Comparison of ENCODE assay signal across 1 cellular context in genomic region chr1:161872506-161872905, GRCh38.
TF ChIP-seq lines count a peak whose summit lies in the region.

No MANE protein-coding gene starts in this region.

TF ChIP-seq in HEK293, 187 proteins besides CTCF, POLR2A, EP300 and RAD21 (continued from another document):
- TF ChIP-seq ZBTB6 (tag by site-specific recombination; IDR thresholded peaks at IDR 0.05) (peak; percentile 72; the same call in 1 of the 2 replicates), GLI4 (tag by site-specific recombination; IDR thresholded peaks at IDR 0.05) (no peak), PATZ1 (tag by site-specific recombination; IDR thresholded peaks at IDR 0.05) (no peak), ZBTB26 (tag by site-specific recombination; optimal IDR thresholded peaks at IDR 0.05) (no peak), ZNF350 (tag by site-specific recombination; IDR thresholded peaks at IDR 0.05) (no peak), REPIN1 (tag by site-specific recombination; IDR thresholded peaks at IDR 0.05; ENCODE audit: low read depth) (no peak), ZNF600 (tag by site-specific recombination; IDR thresholded peaks at IDR 0.05) (0 out of 2 replicates have a peak, but pooled peaks have one; percentile 37), SCRT1 (tag by site-specific recombination; IDR thresholded peaks at IDR 0.05; ENCODE audit: borderline replicate concordance) (peak; percentile 75), SP3 (tag by site-specific recombination; IDR thresholded peaks at IDR 0.05) (no peak), RBAK (tag by site-specific recombination; IDR thresholded peaks at IDR 0.05) (no peak), ZFP3 (tag by site-specific recombination; IDR thresholded peaks at IDR 0.05; ENCODE audit: low read depth) (no peak), ZNF23 (tag by site-specific recombination; IDR thresholded peaks at IDR 0.05; ENCODE audit: borderline replicate concordance) (no peak), ZNF48 (tag by site-specific recombination; IDR thresholded peaks at IDR 0.05) (no peak), ZNF394 (tag by site-specific recombination; IDR thresholded peaks at IDR 0.05; ENCODE audit: borderline replicate concordance) (no peak), ZNF248 (tag by site-specific recombination; IDR thresholded peaks at IDR 0.05) (no peak), ZNF596 (tag by site-specific recombination; IDR thresholded peaks at IDR 0.05) (peak; percentile 73; the same call in 1 of the 2 replicates), TCF7L2 (IDR thresholded peaks at IDR 0.05; ENCODE audit: borderline replicate concordance, low read depth, low read length) (peak; percentile 73; the same call in 1 of the 2 replicates), ZNF449 (tag by site-specific recombination; IDR thresholded peaks at IDR 0.05) (no peak), ZNF398 (tag by site-specific recombination; IDR thresholded peaks at IDR 0.05) (no peak), ZNF133 (tag by site-specific recombination; IDR thresholded peaks at IDR 0.05) (no peak), ELK4 (IDR thresholded peaks at IDR 0.05; ENCODE audit: borderline replicate concordance, low read depth, low read length) (no peak), ZBTB48 (tag by site-specific recombination; IDR thresholded peaks at IDR 0.05) (peak; percentile 42; the same call in 1 of the 2 replicates), ZSCAN16 (tag by site-specific recombination; IDR thresholded peaks at IDR 0.05) (no peak), ZNF529 (tag by site-specific recombination; IDR thresholded peaks at IDR 0.05; ENCODE audit: insufficient replicate concordance) (no peak), ZNF174 (tag by site-specific recombination; IDR thresholded peaks at IDR 0.05) (no peak), ZNF501 (tag by site-specific recombination; IDR thresholded peaks at IDR 0.05) (0 out of 2 replicates have a peak, but pooled peaks have one; percentile 49), ZNF169 (tag by site-specific recombination; IDR thresholded peaks at IDR 0.05) (no peak), ZNF521 (tag by site-specific recombination; IDR thresholded peaks at IDR 0.05) (no peak), ZNF548 (tag by site-specific recombination; IDR thresholded peaks at IDR 0.05) (no peak), INSM2 (tag by site-specific recombination; IDR thresholded peaks at IDR 0.05) (no peak), ZNF558 (tag by site-specific recombination; IDR thresholded peaks at IDR 0.05) (no peak), ZFP69B (tag by site-specific recombination; IDR thresholded peaks at IDR 0.05) (no peak), ZIC2 (tag by site-specific recombination; IDR thresholded peaks at IDR 0.05) (no peak), ZBTB1 (tag by site-specific recombination; IDR thresholded peaks at IDR 0.05) (no peak), ZNF791 (tag by site-specific recombination; IDR thresholded peaks at IDR 0.05) (no peak), ZBTB11 (tag by site-specific recombination; conservative IDR thresholded peaks at IDR 0.05; ENCODE audit: low read depth) (no peak), ZNF701 (tag by site-specific recombination; IDR thresholded peaks at IDR 0.05) (no peak), BCL11A (tag by site-specific recombination; IDR thresholded peaks at IDR 0.05; ENCODE audit: low read depth) (peak; percentile 71; the same call in 1 of the 2 replicates), KLF8 (tag by site-specific recombination; IDR thresholded peaks at IDR 0.05) (peak; percentile 91), SCRT2 (tag by site-specific recombination; IDR thresholded peaks at IDR 0.05) (no peak), ZNF677 (tag by site-specific recombination; IDR thresholded peaks at IDR 0.05) (no peak), ZNF416 (tag by site-specific recombination; IDR thresholded peaks at IDR 0.05) (no peak), ZNF670 (tag by site-specific recombination; IDR thresholded peaks at IDR 0.05; ENCODE audit: low read depth) (no peak), PRDM10 (tag by site-specific recombination; IDR thresholded peaks at IDR 0.05) (0 out of 2 replicates have a peak, but pooled peaks have one; percentile 14), ZNF19 (tag by site-specific recombination; IDR thresholded peaks at IDR 0.05; ENCODE audit: low read depth) (no peak), ZNF555 (tag by site-specific recombination; conservative IDR thresholded peaks at IDR 0.05) (no peak), ZNF157 (tag by site-specific recombination; IDR thresholded peaks at IDR 0.05) (no peak), KLF10 (tag by site-specific recombination; IDR thresholded peaks at IDR 0.05) (no peak), ZNF391 (tag by site-specific recombination; IDR thresholded peaks at IDR 0.05; ENCODE audit: borderline replicate concordance, low read depth) (no peak)
